Comparison of ENCODE assay signal across 21 cellular contexts in the genomic region with DNA sequence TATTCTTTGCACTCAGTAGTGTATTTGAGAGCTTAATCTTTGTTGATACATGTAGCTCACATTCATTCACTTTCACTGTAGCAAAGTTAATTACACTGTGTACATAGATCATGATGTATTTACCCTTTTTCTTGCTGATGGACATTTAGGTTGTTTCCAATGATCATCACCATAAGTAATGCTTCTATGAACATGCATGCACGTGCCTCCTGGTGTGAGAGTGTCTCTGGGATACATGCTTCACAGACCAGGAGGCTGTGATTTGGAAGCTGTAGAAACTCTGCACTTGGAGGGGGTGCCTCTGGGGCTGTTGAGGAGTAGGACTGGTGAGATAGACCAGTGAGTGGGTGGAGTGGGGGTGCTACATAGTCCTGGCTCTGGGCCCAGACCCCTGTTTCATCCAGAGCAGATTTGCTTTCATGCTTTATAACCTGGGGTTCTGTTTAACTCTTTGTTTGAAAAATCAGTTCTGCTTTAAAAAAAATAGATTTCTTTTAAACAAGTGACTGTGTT.
"Had no signal": no experiment of that assay in that cellular context is flagged by ENCODE, and none has a peak within 500 bp of the region (broad histone marks: within the 10 kb centered on the region; RNA-seq: fewer than 3 reads in every experiment).

No MANE protein-coding gene starts in this region.

- H3K9me3 ChIP-seq: body of pancreas, left ventricle myocardium inferior, transverse colon had no signal

- H3K27me3 ChIP-seq: body of pancreas, transverse colon had no signal

- H3K27ac ChIP-seq: left ventricle myocardium inferior had no signal

- H3K36me3 Mint-ChIP-seq: activated naive CD8-positive, alpha-beta T cell; memory B cell; natural killer cell; stimulated activated naive B cell treated with anti-CD40 and anti-IgM and Interleukin-4, amounts not matched to agents 10 μg/mL and 1 μg/mL and 100 μg/mL, for 72 hours had no signal

- ATAC-seq: activated CD8-positive, alpha-beta T cell treated with anti-CD3 and anti-CD28 coated beads, Interleukin-2, amount 10 ng/mL, durations not matched to agents 7 days and 5 days; natural killer cell; stimulated activated naive B cell treated with anti-CD40 and anti-IgM and Interleukin-4, amounts not matched to agents 10 μg/mL and 1 μg/mL and 100 μg/mL, for 72 hours had no signal

- DNase-seq: activated B cell treated with CpG ODN at 0.5 μM for 24 hours; activated CD4-positive, alpha-beta T cell treated with anti-CD3 and anti-CD28 coated beads, Interleukin-2, amount 10 ng/mL, durations not matched to agents 24 days and 14 days; activated CD8-positive, alpha-beta T cell treated with anti-CD3 and anti-CD28 coated beads, Interleukin-2, amount 10 ng/mL, durations not matched to agents 7 days and 5 days; activated gamma-delta T cell treated with Interleukin-2 at 50 U/mL for 16 hours; amniotic stem cell; body of pancreas; cortex of kidney; effector CD4-positive, alpha-beta T cell; foreskin fibroblast; left ventricle myocardium inferior; natural killer cell; stimulated activated CD4-positive, alpha-beta T cell treated with anti-CD3 and anti-CD28 coated beads, Interleukin-15, amount 100 ng/mL, for 24 hours; stimulated activated CD4-positive, alpha-beta T cell treated with anti-CD3 and anti-CD28 coated beads, Interleukin-4, amount 100 ng/mL, for 1 hour; stimulated activated naive B cell treated with anti-CD40 and anti-IgM and Interleukin-4, amounts not matched to agents 10 μg/mL and 1 μg/mL and 100 μg/mL, for 72 hours; substantia nigra; T-helper 2 cell; transverse colon had no signal

- H3K27me3 Mint-ChIP-seq: activated B cell treated with CpG ODN at 0.5 μM for 24 hours; activated CD4-positive, alpha-beta T cell treated with anti-CD3 and anti-CD28 coated beads, Interleukin-2, amount 10 ng/mL, durations not matched to agents 24 days and 14 days; activated naive CD8-positive, alpha-beta T cell; central memory CD8-positive, alpha-beta T cell; memory B cell had no signal

- H3K4me3 Mint-ChIP-seq: activated B cell treated with CpG ODN at 0.5 μM for 24 hours; activated CD4-positive, alpha-beta T cell treated with anti-CD3 and anti-CD28 coated beads, Interleukin-2, amount 10 ng/mL, durations not matched to agents 24 days and 14 days; activated CD8-positive, alpha-beta T cell treated with anti-CD3 and anti-CD28 coated beads, Interleukin-2, amount 10 ng/mL, durations not matched to agents 7 days and 5 days; activated naive CD8-positive, alpha-beta T cell; central memory CD8-positive, alpha-beta T cell; memory B cell; natural killer cell; stimulated activated naive B cell treated with anti-CD40 and anti-IgM and Interleukin-4, amounts not matched to agents 10 μg/mL and 1 μg/mL and 100 μg/mL, for 72 hours had no signal

- H3K36me3 ChIP-seq: left ventricle myocardium inferior, transverse colon had no signal

- H3K27ac Mint-ChIP-seq: activated B cell treated with CpG ODN at 0.5 μM for 24 hours; activated CD8-positive, alpha-beta T cell treated with anti-CD3 and anti-CD28 coated beads, Interleukin-2, amount 10 ng/mL, durations not matched to agents 7 days and 5 days; activated naive CD8-positive, alpha-beta T cell; memory B cell; natural killer cell; stimulated activated naive B cell treated with anti-CD40 and anti-IgM and Interleukin-4, amounts not matched to agents 10 μg/mL and 1 μg/mL and 100 μg/mL, for 72 hours had no signal

- H3K9me3 Mint-ChIP-seq: activated B cell treated with CpG ODN at 0.5 μM for 24 hours; activated CD4-positive, alpha-beta T cell treated with anti-CD3 and anti-CD28 coated beads, Interleukin-2, amount 10 ng/mL, durations not matched to agents 24 days and 14 days; central memory CD8-positive, alpha-beta T cell; memory B cell; natural killer cell; stimulated activated naive B cell treated with anti-CD40 and anti-IgM and Interleukin-4, amounts not matched to agents 10 μg/mL and 1 μg/mL and 100 μg/mL, for 72 hours had no signal

- H3K4me3 ChIP-seq: body of pancreas, left ventricle myocardium inferior, skin epidermis, transverse colon had no signal
